ENCODE assay signal across 11 cellular contexts in the genomic region with DNA sequence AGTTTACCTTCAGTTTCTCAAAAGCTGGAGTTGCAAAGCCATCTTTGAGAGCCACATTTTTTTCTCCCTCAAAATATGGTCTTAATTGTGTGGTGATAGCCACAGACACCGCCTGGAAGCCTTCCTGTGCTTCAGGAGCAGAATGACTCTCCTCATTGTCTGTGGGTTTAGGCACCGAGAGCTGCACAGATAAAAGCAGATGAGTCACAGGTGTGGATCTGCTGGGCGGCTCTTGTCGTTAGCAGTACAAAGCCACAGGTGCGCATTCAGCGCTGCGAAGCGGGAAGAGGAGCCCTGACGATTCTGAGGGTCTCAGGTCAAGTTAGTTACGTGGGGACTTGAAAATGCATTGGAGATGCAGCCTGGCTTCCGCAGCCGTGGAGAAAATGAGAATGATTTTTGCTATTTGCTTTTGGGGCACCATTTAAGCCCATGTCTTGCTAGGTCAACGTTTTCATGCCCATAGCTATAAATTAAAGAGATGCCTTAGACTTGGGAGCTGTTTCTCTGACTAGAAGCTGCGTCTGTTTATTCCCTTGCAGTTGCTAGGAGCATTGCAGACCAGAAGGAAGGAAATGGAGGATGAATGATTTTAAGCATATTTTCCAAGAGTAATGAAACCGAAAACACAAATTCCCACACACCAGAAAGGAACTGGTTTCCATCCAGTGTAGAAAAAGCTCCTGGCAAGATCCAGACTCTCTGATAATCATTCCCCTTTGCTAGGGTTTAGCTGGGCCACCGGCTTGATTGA. TPM values are rescaled to one million over a fixed set of nuclear protein-coding genes. Genes with fewer than 3 reads are reported as not detected.
DNase-seq lines count a peak whose midpoint lies in the region; ATAC-seq, FAIRE-seq and TF ChIP-seq lines count a peak whose summit lies in the region.
"Had no signal": no experiment of that assay in that cellular context is flagged by ENCODE, and none has a peak within 500 bp of the region (broad histone marks: within the 10 kb centered on the region; RNA-seq: fewer than 3 reads in every experiment).

No MANE protein-coding gene starts in this region.

- CTCF ChIA-PET in endothelial cell of umbilical vein (lab: Charles Lee), result interaction anchor here (0.6 to 2.0 kb wide), 3 partner anchors 10 to 23 kb away, joined by 3 to 7 read pairs (median 4); no protein-coding TSS in a partner anchor

- FAIRE-seq in endothelial cell of umbilical vein (lab: Jason Lieb, UNC), result no peak
- FAIRE-seq: GM18507 had no signal

- H2AFZ ChIP-seq in endothelial cell of umbilical vein (ENCODE audit: low read depth, low read length) (no peak overlapping the region), smooth muscle cell (ENCODE audit: low read depth) (no peak overlapping the region)

- no TSS peak for BruUV-seq in endothelial cell of umbilical vein (replicated peaks; lab: Mats Ljungman, UMichigan)

- H3K4me1 ChIP-seq in endothelial cell of umbilical vein (ENCODE audit: control insufficient read depth, extremely low read depth, insufficient read depth, low read length) (no peaks in the 10 kb centered on the region), smooth muscle cell (ENCODE audit: low read depth) (peaks cover 4% of the 10 kb centered on the region)
- H3K4me1 ChIP-seq: heart left ventricle had no signal

- H3K4me2 ChIP-seq in endothelial cell of umbilical vein (ENCODE audit: insufficient read depth, low read length) (no peak overlapping the region), smooth muscle cell (peak overlapping the region; percentile 5)

- dilution Hi-C loops in endothelial cell of umbilical vein (cut with MboI; ENCODE audit: extremely low pct_ligation_motif_present, low sequenced_read_pairs), result no loop called here

- H3K4me3 ChIP-seq in WERI-Rb-1 (ENCODE audit: low read depth, low read length) (no peak overlapping the region), endothelial cell of umbilical vein (replicated peaks in 1 of 3; ENCODE audit: insufficient read depth in 1 of 3, low read depth in 1 of 3, low read length in 3 of 3) (no peak overlapping the region), smooth muscle cell (no peak overlapping the region)
- H3K4me3 ChIP-seq: heart left ventricle had no signal

- H4K20me1 ChIP-seq in endothelial cell of umbilical vein (replicated peaks; ENCODE audit: control insufficient read depth, extremely low read depth, insufficient read depth, low read length) (no peaks in the 10 kb centered on the region), smooth muscle cell (ENCODE audit: low read depth) (no peaks in the 10 kb centered on the region)

- POLR2A ChIA-PET in endothelial cell of umbilical vein (lab: Charles Lee), result interaction anchor here (0.6 kb wide), 1 partner anchor 61 kb away, joined by 3 read pairs; no protein-coding TSS in a partner anchor

- H3K36me3 ChIP-seq in WERI-Rb-1, result no peaks in the 10 kb centered on the region
- H3K36me3 ChIP-seq in endothelial cell of umbilical vein (ENCODE audit: control insufficient read depth in 2 of 2, extremely low read depth in 1 of 2, insufficient read depth in 2 of 2, low read length in 2 of 2), result no peaks in the 10 kb centered on the region
- H3K36me3 ChIP-seq in smooth muscle cell (ENCODE audit: low read depth), result no peaks in the 10 kb centered on the region
- H3K36me3 ChIP-seq: heart left ventricle had no signal

- H3K9me3 ChIP-seq in WERI-Rb-1 (ENCODE audit: severe bottlenecking) (peaks cover 8% of the 10 kb centered on the region), endothelial cell of umbilical vein (replicated peaks; ENCODE audit: control insufficient read depth, insufficient read depth, low read length) (no peaks in the 10 kb centered on the region), smooth muscle cell (replicated peaks; ENCODE audit: low read depth) (peaks cover 2% of the 10 kb centered on the region)

- intact Hi-C loops in endothelial cell of umbilical vein (cut with micrococcal nuclease) (loop anchor here (5.0 kb wide), 1 partner anchor 84 kb away; no protein-coding TSS in a partner anchor), left colon (cut with DNase I, micrococcal nuclease) (no loop called here)

- no peaks in the 10 kb centered on the region for H3K9me1 ChIP-seq in endothelial cell of umbilical vein (replicated peaks; ENCODE audit: control insufficient read depth, extremely low read depth, insufficient read depth, low read length)

- H3K79me2 ChIP-seq in endothelial cell of umbilical vein (ENCODE audit: control insufficient read depth, insufficient read depth, low read length) (no peaks in the 10 kb centered on the region), smooth muscle cell (ENCODE audit: low read depth) (peaks cover 2% of the 10 kb centered on the region)

- DNase-seq in COLO668 (lab: John Stamatoyannopoulos, UW; ENCODE audit: unreplicated experiment) (peak; percentile 20), WERI-Rb-1 (peak; percentile 1), endothelial cell of umbilical vein (ENCODE audit: low read depth, low spot score) (peak; percentile 81), smooth muscle cell (lab: John Stamatoyannopoulos, UW; ENCODE audit: unreplicated experiment) (no peak), DMS79 treated with DMSO at 0.1 percent for 48 hours (lab: John Stamatoyannopoulos, UW) (no peak), left colon (no peak), foreskin melanocyte (no peak)

- TF ChIP-seq CTCF in WERI-Rb-1 (IDR thresholded peaks at IDR 0.05; ENCODE audit: low read depth, low read length), result no peak
- TF ChIP-seq CTCF in endothelial cell of umbilical vein (IDR thresholded peaks at IDR 0.05; ENCODE audit: extremely low read depth in 1 of 2, insufficient read depth in 1 of 2, low read depth in 1 of 2, low read length in 2 of 2), result no peak
- TF ChIP-seq CTCF in smooth muscle cell (IDR thresholded peaks at IDR 0.05; ENCODE audit: borderline replicate concordance, insufficient read depth, poor library complexity, severe bottlenecking), result no peak

- TF ChIP-seq POLR2A in endothelial cell of umbilical vein (IDR thresholded peaks at IDR 0.05; ENCODE audit: low read depth, low read length), result no peak

- H3K9ac ChIP-seq in endothelial cell of umbilical vein (replicated peaks; ENCODE audit: extremely low read depth, insufficient read depth, low read length) (no peak overlapping the region), smooth muscle cell (ENCODE audit: low read depth) (no peak overlapping the region)

- WGBS in smooth muscle cell (ENCODE audit: low lambda C conversion rate), result 36% methylated on average over 16 of the region's 16 CpGs

- ATAC-seq in GM18868 (IDR thresholded peaks at IDR 0.05; ENCODE audit: unreplicated experiment) (no peak), left colon (no peak)
- ATAC-seq: heart left ventricle had no signal

- H3K27ac ChIP-seq in WERI-Rb-1 (no peak overlapping the region), endothelial cell of umbilical vein (ENCODE audit: insufficient read depth, low read depth, low read length) (no peak overlapping the region), smooth muscle cell (ENCODE audit: low read depth) (peak overlapping the region; percentile 52)

- H3F3A ChIP-seq in smooth muscle cell (ENCODE audit: low read depth), result no peaks in the 10 kb centered on the region

- H3K27me3 ChIP-seq in WERI-Rb-1 (ENCODE audit: insufficient read depth, low read depth, severe bottlenecking) (no peaks in the 10 kb centered on the region), endothelial cell of umbilical vein (ENCODE audit: control insufficient read depth in 2 of 2, insufficient read depth in 2 of 2, low read length in 2 of 2) (no peaks in the 10 kb centered on the region), smooth muscle cell (ENCODE audit: low read depth) (no peaks in the 10 kb centered on the region)
- H3K27me3 ChIP-seq: heart left ventricle had no signal

TF ChIP-seq in endothelial cell of umbilical vein, 7 proteins besides CTCF, POLR2A, EP300 and RAD21:
- TF ChIP-seq MYC (IDR thresholded peaks at IDR 0.05; ENCODE audit: low read depth, low read length) (no peak), JUN (IDR thresholded peaks at IDR 0.05; ENCODE audit: borderline replicate concordance, insufficient read depth, insufficient read length, low read depth) (no peak), EZH2 (IDR thresholded peaks at IDR 0.05; ENCODE audit: borderline replicate concordance, low read depth, low read length, severe bottlenecking) (no peak), POLR2AphosphoS5 (IDR thresholded peaks at IDR 0.05; ENCODE audit: insufficient read depth, low read depth, low read length) (no peak), GATA2 (IDR thresholded peaks at IDR 0.05; ENCODE audit: insufficient read depth, insufficient read length, low read depth, low read length) (no peak), FOS (IDR thresholded peaks at IDR 0.05; ENCODE audit: borderline replicate concordance, insufficient read depth, low read length) (no peak)
- TF ChIP-seq, protein P1, sequence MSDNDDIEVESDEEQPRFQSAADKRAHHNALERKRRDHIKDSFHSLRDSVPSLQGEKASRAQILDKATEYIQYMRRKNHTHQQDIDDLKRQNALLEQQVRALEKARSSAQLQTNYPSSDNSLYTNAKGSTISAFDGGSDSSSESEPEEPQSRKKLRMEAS (IDR thresholded peaks at IDR 0.05; ENCODE audit: insufficient read depth, insufficient read length), result no peak

RNA-seq across cellular contexts. Expression of a gene that starts 51.5 kb away (rescaled TPM):
- total RNA-seq in endothelial cell of umbilical vein (10.6 and 12.7 TPM in 2 replicates), smooth muscle cell (3.1 and 3.4 TPM in 2 replicates), left colon (1 to 10 TPM; 2.9 to 4.6 TPM)
- polyA plus RNA-seq in endothelial cell of umbilical vein (4.6 and 5.6 TPM in 2 replicates), smooth muscle cell (5.0 and 6.6 TPM in 2 replicates)
- 3.3 and 4.1 TPM in 2 replicates for polyA plus RNA-seq in endothelial cell of umbilical vein (2011; cell fraction: cytosol; rRNA removed)
- polyA plus RNA-seq in endothelial cell of umbilical vein (2011; cell fraction: nucleus; rRNA removed), result 29.9 and 32.3 TPM in 2 replicates
- polyA plus RNA-seq in endothelial cell of umbilical vein (2012), result 9.3 and 12.0 TPM in 2 replicates
- polyA minus RNA-seq in endothelial cell of umbilical vein, result 5.2 and 6.2 TPM in 2 replicates
- polyA minus RNA-seq in endothelial cell of umbilical vein (2011; cell fraction: cytosol; rRNA and poly(A)+ RNA removed), result 2.5 TPM
- polyA minus RNA-seq in endothelial cell of umbilical vein (2011; cell fraction: nucleus; rRNA and poly(A)+ RNA removed), result 11.8 and 15.2 TPM in 2 replicates
- polyA plus RNA-seq: CD14-positive monocyte had no signal

Comparison
In these comparisons a context has a peak if more than half of its experiments do, and no peak if none do; other contexts are left out.
1. DNase-seq: peak in COLO668 (single experiment), WERI-Rb-1 (single experiment) and endothelial cell of umbilical vein (single experiment); none in smooth muscle cell (single experiment), DMS79 treated with DMSO at 0.1 percent for 48 hours (single experiment), left colon (0 of 2) and foreskin melanocyte (single experiment).